Comparison of ENCODE assay signal across 17 cellular contexts in genomic region chr19:33290956-33291622, GRCh38. TPM values are rescaled to one million over a fixed set of nuclear protein-coding genes. Genes with fewer than 3 reads are reported as not detected.
A peak's percentile ranks its signal among the peaks of the same experiment; 100 is the strongest.
DNase-seq lines count a peak whose midpoint lies in the region; ATAC-seq and TF ChIP-seq lines count a peak whose summit lies in the region.
"Had no signal": no experiment of that assay in that cellular context is flagged by ENCODE, and none has a peak within 500 bp of the region (broad histone marks: within the 10 kb centered on the region; RNA-seq: fewer than 3 reads in every experiment).

No MANE protein-coding gene starts in this region.

- no peak overlapping the region for H2AFZ ChIP-seq in PC-3 (ENCODE audit: low read length)
- no peak overlapping the region for H2AFZ ChIP-seq in neuronal stem cell (ENCODE audit: low read length)
- H2AFZ ChIP-seq: parathyroid adenoma had no signal

- H3K23ac ChIP-seq in neuronal stem cell (ENCODE audit: low read depth, low read length, poor library complexity) = peak overlapping the region; percentile 51

- peak overlapping the region; percentile 60 for H3K18ac ChIP-seq in neuronal stem cell (ENCODE audit: low read length)

- H3K9me3 ChIP-seq in PC-3 (ENCODE audit: low read length) = no peaks in the 10 kb centered on the region
- peaks cover 0 to 5% of the 10 kb centered on the region in 2 donors for H3K9me3 ChIP-seq in neuronal stem cell (replicated peaks in 1 of 2; ENCODE audit: control insufficient read depth in 2 of 2, insufficient read depth in 1 of 2, low read depth in 1 of 2, low read length in 2 of 2)
- H3K9me3 ChIP-seq in body of pancreas = no peaks in the 10 kb centered on the region
- H3K9me3 ChIP-seq: SJSA1 had no signal

- no CpG with 5 or more reads among the region's 14 CpGs for WGBS in neuronal stem cell (ENCODE audit: extremely low coverage in 2 of 2, insufficient read length in 2 of 2, insufficient replicate concordance in 1 of 2), 2 donors
- WGBS in body of pancreas, 2 donors = 67 to 77% methylated on average over 7 to 9 of the region's 14 CpGs

- no TSS peak for BruUV-seq in PC-3 (replicated peaks; lab: Mats Ljungman, UMichigan)

- no peaks in the 10 kb centered on the region for H3K79me1 ChIP-seq in neuronal stem cell (ENCODE audit: low read depth, low read length)

- peak overlapping the region; percentile 38 for H2BK15ac ChIP-seq in neuronal stem cell (ENCODE audit: low read length)

- TF ChIP-seq POLR2A in body of pancreas (IDR thresholded peaks at IDR 0.05) = no peak

- peaks cover 3% of the 10 kb centered on the region for H3F3A ChIP-seq in PC-3 (ENCODE audit: low read length, unreplicated experiment)

- H3K36me3 ChIP-seq in PC-3 (ENCODE audit: low read depth, low read length) = no peaks in the 10 kb centered on the region
- H3K36me3 ChIP-seq in neuronal stem cell (replicated peaks in 1 of 2; ENCODE audit: control insufficient read depth in 2 of 2, insufficient read depth in 2 of 2, low read length in 2 of 2) = no peaks in the 10 kb centered on the region
- H3K36me3 ChIP-seq in body of pancreas (replicated peaks in 1 of 2; ENCODE audit: insufficient read depth in 1 of 2, low read depth in 2 of 2) = no peaks in the 10 kb centered on the region
- H3K36me3 ChIP-seq: heart left ventricle, SJSA1 had no signal

- ATAC-seq in PC-3 = peak; percentile 74
- no peak for ATAC-seq in GM21723 (IDR thresholded peaks at IDR 0.05; ENCODE audit: unreplicated experiment)
- ATAC-seq in body of pancreas = no peak
- ATAC-seq: GM12878, heart left ventricle had no signal

- CTCF ChIA-PET in PC-3 (lab: Charles Lee) = no interaction called here

- in situ Hi-C loops in Caki2 (cut with HindIII; ENCODE audit: low pct_unique_long_range_greater_than_20kb, low sequenced_read_pairs) = no loop called here

- peak overlapping the region; percentile 28 for H3K14ac ChIP-seq in neuronal stem cell (ENCODE audit: low read length)

- H3K27ac ChIP-seq in PC-3 (ENCODE audit: low read length) = peak overlapping the region; percentile 36
- H3K27ac ChIP-seq in neuronal stem cell (replicated peaks; ENCODE audit: low read length) = no peak overlapping the region
- H3K27ac ChIP-seq in body of pancreas = no peak overlapping the region
- H3K27ac ChIP-seq: heart left ventricle, SJSA1 had no signal

- H3K9ac ChIP-seq in PC-3 (ENCODE audit: low read length) (no peak overlapping the region; the same call in 1 of the 2 replicates), neuronal stem cell (ENCODE audit: low read depth, low read length, poor library complexity) (no peak overlapping the region)
- H3K9ac ChIP-seq: parathyroid adenoma had no signal

- H2BK120ac ChIP-seq in neuronal stem cell (ENCODE audit: low read depth, low read length) = no peak overlapping the region

- H4K8ac ChIP-seq in neuronal stem cell (ENCODE audit: low read depth, low read length) = no peak overlapping the region

- POLR2A ChIA-PET in PC-3 (lab: Charles Lee; ENCODE audit: unreplicated experiment) = no interaction called here

- no peak overlapping the region for H3K4ac ChIP-seq in neuronal stem cell (ENCODE audit: low read length)

- peak overlapping the region; percentile 49 for H2BK12ac ChIP-seq in neuronal stem cell (ENCODE audit: low read length)

- TF ChIP-seq CTCF in PC-3 (conservative IDR thresholded peaks at IDR 0.05; ENCODE audit: low read depth, low read length) (no peak), fibroblast of mammary gland (conservative IDR thresholded peaks at IDR 0.05; ENCODE audit: control insufficient read depth, insufficient read depth, low read depth, low read length) (no peak), foreskin fibroblast (IDR thresholded peaks at IDR 0.05; ENCODE audit: low read depth, low read length) (no peak), body of pancreas (IDR thresholded peaks at IDR 0.05) (no peak)

- H3K27me3 ChIP-seq in PC-3 (ENCODE audit: low read length) (no peaks in the 10 kb centered on the region), neuronal stem cell (ENCODE audit: control insufficient read depth in 3 of 3, insufficient read depth in 3 of 3, low read depth in 1 of 3, low read length in 3 of 3) (peaks cover 0 to 54% (median 0%) of the 10 kb centered on the region in 3 experiments), body of pancreas (no peaks in the 10 kb centered on the region)

- no peaks in the 10 kb centered on the region for H4K20me1 ChIP-seq in PC-3 (ENCODE audit: low read length)

- peak; percentile 52 for DNase-seq in Caki2 (ENCODE audit: low read depth)
- peak; percentile 82 for DNase-seq in PC-3
- DNase-seq in fibroblast of mammary gland (ENCODE audit: low read depth) = peak; percentile 18
- DNase-seq in neuronal stem cell (ENCODE audit: low spot score) = no peak
- DNase-seq in foreskin fibroblast = no peak
- DNase-seq in HCEC 1CT = no peak
- no peak for DNase-seq in body of pancreas
- DNase-seq: activated CD8-positive, alpha-beta memory T cell treated with anti-CD3 and anti-CD28 coated beads for 24 hours; activated gamma-delta T cell; AML-193; DND-41; NCI-H2029 had no signal

- intact Hi-C loops in PC-3 (cut with micrococcal nuclease) = loop anchor here (10.0 kb wide), 1 partner anchor 46 kb away; no protein-coding TSS in a partner anchor
- intact Hi-C loops in body of pancreas (cut with DNase I) = loop anchor here (10.0 kb wide), 1 partner anchor 74 kb away; no protein-coding TSS in a partner anchor

- H3K4me3 ChIP-seq in PC-3 (ENCODE audit: low read length) = no peak overlapping the region
- H3K4me3 ChIP-seq in fibroblast of mammary gland (ENCODE audit: control insufficient read depth, low read depth, low read length) = no peak overlapping the region
- H3K4me3 ChIP-seq in neuronal stem cell (ENCODE audit: low read length in 2 of 2) = no peak overlapping the region
- no peak overlapping the region for H3K4me3 ChIP-seq in foreskin fibroblast (ENCODE audit: low read depth in 1 of 2, low read length in 2 of 2)
- H3K4me3 ChIP-seq in body of pancreas = no peak overlapping the region
- H3K4me3 ChIP-seq: GM12878, heart left ventricle, SJSA1 had no signal

- peak overlapping the region; percentile 85 for H2AK5ac ChIP-seq in neuronal stem cell (ENCODE audit: low read depth, low read length)

- H3K4me2 ChIP-seq in PC-3 (ENCODE audit: low read length) (peak overlapping the region; percentile 64), neuronal stem cell (ENCODE audit: insufficient read depth, low read length, poor library complexity, severe bottlenecking) (no peak overlapping the region)

- H3K4me1 ChIP-seq in PC-3 (ENCODE audit: insufficient read depth, low read length) (peaks cover 43% of the 10 kb centered on the region), neuronal stem cell (ENCODE audit: control insufficient read depth in 2 of 2, insufficient read depth in 1 of 2, low read depth in 1 of 2, low read length in 2 of 2) (peaks cover 0 to 2% of the 10 kb centered on the region in 2 donors), body of pancreas (peaks cover 35% of the 10 kb centered on the region)

- H2BK5ac ChIP-seq in neuronal stem cell (ENCODE audit: low read length) = no peak overlapping the region

- no peaks in the 10 kb centered on the region for H3K79me2 ChIP-seq in PC-3 (ENCODE audit: low read length)
- H3K79me2 ChIP-seq: parathyroid adenoma had no signal

- no peaks in the 10 kb centered on the region for H3K9me2 ChIP-seq in PC-3 (replicated peaks; ENCODE audit: low read length)

- H4K91ac ChIP-seq in neuronal stem cell (ENCODE audit: low read depth, low read length, poor library complexity) = no peak overlapping the region

RNA-seq across cellular contexts. Expression of gene CEBPA, which starts 11.2 kb away (rescaled TPM):
- 10.7 and 16.8 TPM in 2 replicates for total RNA-seq in Caki2 (2014; rRNA removed; shearing (Covaris generic); ENCODE audit: low replicate concordance)
- total RNA-seq in PC-3 (2014; rRNA removed) = 2.9 and 6.3 TPM in 2 replicates
- polyA plus RNA-seq in neuronal stem cell (2013, experiment 1 of 2) = 0.78 TPM
- 0.96 TPM for polyA plus RNA-seq in neuronal stem cell (2013, experiment 2 of 2)
- 10 to 100 TPM; 12.5 to 73.2 TPM for total RNA-seq in body of pancreas

Comparison
In these comparisons a context has a peak if more than half of its experiments do, and no peak if none do; other contexts are left out.
1. DNase-seq: peak in Caki2 (single experiment), PC-3 (single experiment) and fibroblast of mammary gland (single experiment); none in neuronal stem cell (single experiment), foreskin fibroblast (0 of 2), HCEC 1CT (single experiment) and body of pancreas (0 of 4).